16 cellular contexts compared by ENCODE assay signal in the genomic region with DNA sequence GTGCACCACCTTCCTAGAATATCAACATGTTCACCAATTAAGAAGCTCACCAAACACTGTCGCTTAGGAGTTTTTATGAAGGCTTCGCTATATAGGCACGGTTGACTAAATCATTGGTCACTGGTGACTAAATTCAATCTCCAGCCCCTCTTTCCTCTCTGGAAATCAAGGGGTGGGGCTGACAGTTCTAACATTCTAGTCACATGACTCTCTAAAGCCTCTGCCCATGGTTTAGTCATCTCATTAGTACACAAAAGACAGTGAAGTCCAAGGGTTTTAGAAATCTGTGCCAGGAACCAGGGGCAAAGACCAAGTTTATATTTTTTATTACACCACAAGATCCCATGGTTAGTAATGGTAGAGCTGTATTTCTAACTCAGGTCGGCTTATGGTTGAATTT.
"Had no signal": no experiment of that assay in that cellular context is flagged by ENCODE, and none has a peak within 500 bp of the region (broad histone marks: within the 10 kb centered on the region; RNA-seq: fewer than 3 reads in every experiment).

No MANE protein-coding gene starts in this region.

- H3K4me3 ChIP-seq: esophagus muscularis mucosa, heart right ventricle, sigmoid colon, thoracic aorta had no signal

- H3K4me1 ChIP-seq: parathyroid adenoma had no signal

- ATAC-seq: activated naive CD4-positive, alpha-beta T cell treated with anti-CD3 and anti-CD28 coated beads, Interleukin-2, amount 50 U/mL, for 72 hours; heart right ventricle; naive thymus-derived CD8-positive, alpha-beta T cell; stimulated activated naive B cell treated with anti-CD40 and anti-IgM and Interleukin-4, amounts not matched to agents 10 μg/mL and 1 μg/mL and 100 μg/mL, for 72 hours had no signal

- H2AFZ ChIP-seq: parathyroid adenoma had no signal

- H3K9me3 ChIP-seq: esophagus muscularis mucosa, heart right ventricle, sigmoid colon, thoracic aorta had no signal

- H3K27me3 ChIP-seq: esophagus muscularis mucosa, heart right ventricle, sigmoid colon had no signal

- H3K79me2 ChIP-seq: parathyroid adenoma had no signal

- FAIRE-seq: colon had no signal

- DNase-seq: activated CD4-positive, alpha-beta T cell treated with anti-CD3 and anti-CD28 coated beads, Interleukin-2, amount 50 U/mL, for 4 hours; activated gamma-delta T cell; caudate nucleus; heart right ventricle; immature natural killer cell; kidney glomerular epithelial cell; mesenchymal stem cell; naive thymus-derived CD8-positive, alpha-beta T cell; sigmoid colon; stimulated activated CD4-positive, alpha-beta T cell treated with anti-CD3 and anti-CD28 coated beads, Interleukin-4, amount 100 ng/mL, for 4 hours; stimulated activated naive B cell treated with anti-CD40 and anti-IgM and Interleukin-4, amounts not matched to agents 10 μg/mL and 1 μg/mL and 100 μg/mL, for 72 hours had no signal

- H3K36me3 ChIP-seq: esophagus muscularis mucosa, heart right ventricle, sigmoid colon, thoracic aorta had no signal

- H3K27ac ChIP-seq: esophagus muscularis mucosa, heart right ventricle, parathyroid adenoma, sigmoid colon, thoracic aorta had no signal
